Comparison of ENCODE assay signal across 11 cellular contexts in the genomic region with DNA sequence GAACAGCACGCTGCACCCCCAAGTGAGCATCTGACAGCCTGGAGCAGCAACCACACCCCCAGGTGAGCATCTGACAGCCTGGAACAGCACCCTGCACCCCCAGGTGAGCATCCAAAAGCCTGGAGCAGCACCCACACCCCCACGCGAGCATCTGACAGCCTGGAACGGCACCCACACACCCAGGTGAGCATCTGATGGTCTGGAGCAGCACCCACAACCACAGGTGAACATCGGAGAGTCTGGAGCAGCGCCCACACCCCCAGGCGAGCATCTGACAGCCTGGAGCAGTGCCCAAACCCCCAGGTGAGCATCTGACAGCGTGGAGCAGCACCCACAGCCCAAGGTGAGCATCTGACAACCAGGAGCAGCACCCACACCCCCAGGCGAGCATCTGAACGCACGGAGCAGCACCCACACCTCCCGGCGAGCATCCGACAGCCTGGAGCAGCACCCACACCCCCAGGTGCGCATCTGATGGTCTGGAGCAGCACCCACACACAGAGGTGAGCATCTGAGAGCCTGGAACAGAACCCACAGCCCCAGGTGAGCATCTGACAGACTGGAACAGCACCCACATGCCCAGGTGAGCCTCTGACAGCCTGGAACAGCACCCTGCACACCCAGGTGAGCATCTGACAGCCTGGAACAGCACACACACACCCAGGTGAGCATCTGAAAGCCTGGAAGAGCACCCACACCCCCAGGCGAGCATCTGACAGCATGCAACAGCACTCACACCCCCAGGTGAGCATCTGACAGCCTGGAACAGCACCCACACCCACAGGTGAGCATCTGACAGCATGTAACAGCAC. TPM values are rescaled to one million over a fixed set of nuclear protein-coding genes. Genes with fewer than 3 reads are reported as not detected.
DNase-seq lines count a peak whose midpoint lies in the region; ATAC-seq and TF ChIP-seq lines count a peak whose summit lies in the region.
"Not testable (repeated sequence)": the region's sequence is repeated elsewhere in the genome, so short reads cannot be mapped to it uniquely, and the experiment has no call there.
"Had no signal": no experiment of that assay in that cellular context is flagged by ENCODE, and none has a peak within 500 bp of the region (broad histone marks: within the 10 kb centered on the region; RNA-seq: fewer than 3 reads in every experiment).

No MANE protein-coding gene starts in this region.

- not testable (repeated sequence) for H4K5ac ChIP-seq in mesendoderm (ENCODE audit: low read length)

- H3K18ac ChIP-seq in mesendoderm (ENCODE audit: low read length): not testable (repeated sequence)

- not testable (repeated sequence) for TF ChIP-seq POLR2A in upper lobe of left lung (IDR thresholded peaks at IDR 0.05)

- not testable (repeated sequence) for H3K9ac ChIP-seq in iPS-15b (ENCODE audit: low read depth, low read length); mesendoderm (ENCODE audit: low read length)

- not testable (repeated sequence) for TF ChIP-seq CTCF in endothelial cell (IDR thresholded peaks at IDR 0.05; ENCODE audit: unreplicated experiment); psoas muscle (IDR thresholded peaks at IDR 0.05); upper lobe of left lung (IDR thresholded peaks at IDR 0.05)

- H3K4me1 ChIP-seq in iPS-15b (ENCODE audit: control insufficient read depth, insufficient read depth, low read length); mesendoderm (ENCODE audit: control insufficient read depth, low read depth, low read length); psoas muscle; upper lobe of left lung: not testable (repeated sequence)

- H3K4me3 ChIP-seq in MG63, psoas muscle, upper lobe of left lung: not testable (repeated sequence)
- H3K4me3 ChIP-seq in iPS-15b (ENCODE audit: low read depth, low read length) (peak overlapping the region; percentile 18), mesendoderm (ENCODE audit: low read length) (peak overlapping the region; percentile 48)

- intact Hi-C loops in psoas muscle (cut with DNase I): not testable (repeated sequence)

- TF ChIP-seq EP300 in upper lobe of left lung (IDR thresholded peaks at IDR 0.05): not testable (repeated sequence)

- ATAC-seq in psoas muscle; upper lobe of left lung (ENCODE audit: low FRiP score in 2 of 2): not testable (repeated sequence)

- not testable (repeated sequence) for H3K4ac ChIP-seq in mesendoderm (ENCODE audit: low read depth, low read length)

- DNase-seq in MG63 (peak; percentile 24), psoas muscle (peak; percentile 31 to 75), upper lobe of left lung (peak; percentile 31 to 88)
- DNase-seq in activated CD4-positive, alpha-beta memory T cell treated with anti-CD3 and anti-CD28 coated beads, Interleukin-2, amount 10 ng/mL, durations not matched to agents 7 days and 5 days: peak; percentile 28
- peak; percentile 68 for DNase-seq in activated effector memory CD4-positive, alpha-beta T cell treated with anti-CD3 and anti-CD28 coated beads, Interleukin-2, amount 50 U/mL, for 16 hours
- not testable (repeated sequence) for DNase-seq in endothelial cell (ENCODE audit: low spot score); mesendoderm

- H2BK5ac ChIP-seq in mesendoderm (ENCODE audit: low read length): not testable (repeated sequence)

- H3K27ac Mint-ChIP-seq in activated CD4-positive, alpha-beta memory T cell treated with anti-CD3 and anti-CD28 coated beads, Interleukin-2, amount 10 ng/mL, durations not matched to agents 7 days and 5 days: not testable (repeated sequence)
- peak overlapping the region; percentile 52 for H3K27ac Mint-ChIP-seq in endothelial cell (ENCODE audit: unreplicated experiment)

- not testable (repeated sequence) for H3K79me1 ChIP-seq in mesendoderm (ENCODE audit: low read length)

- H3K36me3 Mint-ChIP-seq in activated CD4-positive, alpha-beta memory T cell treated with anti-CD3 and anti-CD28 coated beads, Interleukin-2, amount 10 ng/mL, durations not matched to agents 7 days and 5 days (ENCODE audit: low read depth): not testable (repeated sequence)
- H3K36me3 Mint-ChIP-seq in endothelial cell (ENCODE audit: low read depth, unreplicated experiment): peaks cover 45% of the 10 kb centered on the region

- CTCF ChIA-PET in activated CD4-positive, alpha-beta memory T cell treated with anti-CD3 and anti-CD28 coated beads, Interleukin-2, amount 10 ng/mL, durations not matched to agents 7 days and 5 days (lab: Charles Lee): interaction anchor here (0.8 kb wide), 1 partner anchor 239 kb away, joined by 3 read pairs; no protein-coding TSS in a partner anchor

- POLR2A ChIA-PET in activated CD4-positive, alpha-beta memory T cell treated with anti-CD3 and anti-CD28 coated beads, Interleukin-2, amount 10 ng/mL, durations not matched to agents 7 days and 5 days (lab: Charles Lee): not testable (repeated sequence)

- H3K9me3 Mint-ChIP-seq in activated CD4-positive, alpha-beta memory T cell treated with anti-CD3 and anti-CD28 coated beads, Interleukin-2, amount 10 ng/mL, durations not matched to agents 7 days and 5 days: not testable (repeated sequence)
- H3K9me3 Mint-ChIP-seq in endothelial cell (ENCODE audit: unreplicated experiment): peaks cover 41% of the 10 kb centered on the region

- H3K4me3 Mint-ChIP-seq in activated CD4-positive, alpha-beta memory T cell treated with anti-CD3 and anti-CD28 coated beads, Interleukin-2, amount 10 ng/mL, durations not matched to agents 7 days and 5 days: not testable (repeated sequence)
- peak overlapping the region; percentile 51 for H3K4me3 Mint-ChIP-seq in endothelial cell (ENCODE audit: unreplicated experiment)

- not testable (repeated sequence) for H3K36me3 ChIP-seq in MG63; iPS-15b (ENCODE audit: control insufficient read depth, insufficient read depth, low read length); mesendoderm (ENCODE audit: control insufficient read depth, insufficient read depth, low read length); psoas muscle (ENCODE audit: insufficient read depth in 1 of 2, low read depth in 1 of 2); upper lobe of left lung

- not testable (repeated sequence) for H3K23ac ChIP-seq in mesendoderm (ENCODE audit: low read length)

- not testable (repeated sequence) for H3K27me3 Mint-ChIP-seq in activated CD4-positive, alpha-beta memory T cell treated with anti-CD3 and anti-CD28 coated beads, Interleukin-2, amount 10 ng/mL, durations not matched to agents 7 days and 5 days
- peaks cover 49% of the 10 kb centered on the region for H3K27me3 Mint-ChIP-seq in endothelial cell (ENCODE audit: unreplicated experiment)

- not testable (repeated sequence) for H3K27me3 ChIP-seq in MG63; iPS-15b (ENCODE audit: control insufficient read depth, insufficient read depth, low read length); mesendoderm (ENCODE audit: insufficient read depth, low read length, poor library complexity); psoas muscle (ENCODE audit: insufficient read depth in 3 of 3, low read length in 2 of 3); upper lobe of left lung

- not testable (repeated sequence) for H3K4me2 ChIP-seq in mesendoderm (ENCODE audit: low read length)

- whole genome bisulfite sequencing in mesendoderm (ENCODE audit: extremely low coverage, insufficient coverage, low lambda C conversion rate): no CpG with 5 or more reads among the region's 16 CpGs
- WGBS in psoas muscle, 3 donors: 45 to 47% (median 45%) methylated on average over 16 of the region's 16 CpGs
- 39 to 42% methylated on average over 15 to 16 of the region's 16 CpGs for WGBS in upper lobe of left lung, 2 donors

- H3K9me3 ChIP-seq in MG63, psoas muscle, upper lobe of left lung: not testable (repeated sequence)
- H3K9me3 ChIP-seq in iPS-15b (ENCODE audit: control insufficient read depth, insufficient read depth, low read length): peaks cover 41% of the 10 kb centered on the region

- H3K56ac ChIP-seq in mesendoderm (ENCODE audit: low read length): not testable (repeated sequence)

- not testable (repeated sequence) for H4K8ac ChIP-seq in mesendoderm (ENCODE audit: low read depth, low read length)

- not testable (repeated sequence) for H2AK5ac ChIP-seq in mesendoderm (ENCODE audit: low read length)

- not testable (repeated sequence) for H3K4me1 Mint-ChIP-seq in activated CD4-positive, alpha-beta memory T cell treated with anti-CD3 and anti-CD28 coated beads, Interleukin-2, amount 10 ng/mL, durations not matched to agents 7 days and 5 days
- peaks cover 28% of the 10 kb centered on the region for H3K4me1 Mint-ChIP-seq in endothelial cell (ENCODE audit: unreplicated experiment)

- not testable (repeated sequence) for H2BK15ac ChIP-seq in mesendoderm (replicated peaks; ENCODE audit: low read depth)

- H3K79me2 ChIP-seq in mesendoderm (ENCODE audit: control insufficient read depth, insufficient read depth, low read length): not testable (repeated sequence)

- H2BK120ac ChIP-seq in mesendoderm (ENCODE audit: low read depth, low read length): not testable (repeated sequence)

- H3K27ac ChIP-seq in mesendoderm (ENCODE audit: low read depth, low read length); psoas muscle; upper lobe of left lung: not testable (repeated sequence)

RNA-seq across cellular contexts. Expression of a gene that starts 23.0 kb away (rescaled TPM):
- not detected in 2 replicates for total RNA-seq in MG63 (2014; rRNA removed; shearing (Covaris generic); ENCODE audit: low replicate concordance)
- 1 to 10 TPM; 1.0 to 1.5 TPM for total RNA-seq in activated CD4-positive, alpha-beta memory T cell treated with anti-CD3 and anti-CD28 coated beads, Interleukin-2, amount 10 ng/mL, durations not matched to agents 7 days and 5 days
- total RNA-seq in endothelial cell (ENCODE audit: unreplicated experiment) (not detected), psoas muscle (under 1 TPM in 2 of 4 donors, not detected in 2; 0.58 to 0.89 TPM), upper lobe of left lung (1 to 10 TPM in 4 of 6 donors, not detected in 2; 2.9 to 5.5 (median 5.1) TPM)
- 0.14 TPM for polyA plus RNA-seq in mesendoderm (2013, experiment 1 of 2)
- polyA plus RNA-seq in mesendoderm (2013, experiment 2 of 2): 0.18 TPM
- under 1 TPM; 0.08 to 0.21 (median 0.16) TPM for polyA plus RNA-seq in psoas muscle
- total RNA-seq: foreskin keratinocyte, HT1080, MCF 10A had no signal
